In genomic region chr18:79634186-79634585, GRCh38 we compare ENCODE assay signal across 21 cellular contexts.
"Had no signal": no experiment of that assay in that cellular context is flagged by ENCODE, and none has a peak within 500 bp of the region (broad histone marks: within the 10 kb centered on the region; RNA-seq: fewer than 3 reads in every experiment).

No MANE protein-coding gene starts in this region.

- H3K36me3 ChIP-seq: adrenal gland, ascending aorta, brain microvascular endothelial cell, esophagus squamous epithelium, gastrocnemius medialis, left ventricle myocardium inferior, prostate gland, spleen, stomach had no signal

- H3K27ac ChIP-seq: adrenal gland, ascending aorta, brain microvascular endothelial cell, esophagus squamous epithelium, gastrocnemius medialis, left ventricle myocardium inferior, prostate gland, spleen, stomach had no signal

- H3K4me1 ChIP-seq: adrenal gland, esophagus squamous epithelium, gastrocnemius medialis, left ventricle myocardium inferior, prostate gland had no signal

- H3K27me3 ChIP-seq: ascending aorta had no signal

- H3K27ac Mint-ChIP-seq: activated CD4-positive, alpha-beta T cell treated with anti-CD3 and anti-CD28 coated beads, Interleukin-2, amount 10 ng/mL, durations not matched to agents 7 days and 5 days; activated naive CD8-positive, alpha-beta T cell; endodermal cell had no signal

- DNase-seq: activated CD4-positive, alpha-beta T cell treated with anti-CD3 and anti-CD28 coated beads, Interleukin-2, amount 10 ng/mL, durations not matched to agents 7 days and 5 days; activated gamma-delta T cell treated with Interleukin-2 at 50 U/mL for 16 hours; brain microvascular endothelial cell; central memory CD4-positive, alpha-beta T cell; endodermal cell; esophagus squamous epithelium; gastrocnemius medialis; hippocampal formation; kidney glomerular epithelial cell; left ventricle myocardium inferior; occipital lobe; stimulated activated CD4-positive, alpha-beta T cell treated with anti-CD3 and anti-CD28 coated beads, Interleukin-4, amount 100 ng/mL, for 1 hour; stomach; trophoblast cell had no signal

- H3K9me3 ChIP-seq: adrenal gland, ascending aorta, esophagus squamous epithelium, gastrocnemius medialis, left ventricle myocardium inferior, prostate gland, spleen, stomach had no signal

- ATAC-seq: gastrocnemius medialis, SK-N-SH treated with all-trans-retinoic acid at 6 μM for 48 hours had no signal

- H3K4me3 ChIP-seq: adrenal gland, ascending aorta, esophagus squamous epithelium, gastrocnemius medialis, left ventricle myocardium inferior, prostate gland, spleen, stomach had no signal

- H3K4me1 Mint-ChIP-seq: activated CD4-positive, alpha-beta T cell treated with anti-CD3 and anti-CD28 coated beads, Interleukin-2, amount 10 ng/mL, durations not matched to agents 7 days and 5 days; neural crest cell had no signal

- H3K4me3 Mint-ChIP-seq: activated CD4-positive, alpha-beta T cell treated with anti-CD3 and anti-CD28 coated beads, Interleukin-2, amount 10 ng/mL, durations not matched to agents 7 days and 5 days; activated naive CD8-positive, alpha-beta T cell; endodermal cell; neural crest cell had no signal

- H3K36me3 Mint-ChIP-seq: activated naive CD8-positive, alpha-beta T cell had no signal
